In the genomic region with DNA sequence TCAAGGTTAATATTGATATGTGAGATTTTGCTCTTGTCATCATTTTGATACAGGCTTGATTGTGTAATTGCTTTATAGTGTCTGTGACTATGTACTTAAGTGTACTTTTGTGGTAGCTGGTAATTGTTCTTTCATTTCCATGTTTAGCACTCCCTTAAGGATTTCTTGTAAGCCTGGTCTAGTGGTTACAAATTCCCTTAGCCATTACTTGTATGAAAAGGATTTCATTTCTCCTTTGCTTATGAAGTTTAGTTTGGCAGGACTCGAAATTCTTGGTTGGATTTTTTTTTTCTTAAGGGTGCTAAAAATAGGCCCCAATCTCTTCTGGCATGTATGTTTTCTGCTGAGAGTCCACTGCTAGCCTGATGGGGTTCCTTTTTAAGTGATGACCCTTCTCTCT, we compare ENCODE assay signal across 26 cellular contexts.
"Had no signal": no experiment of that assay in that cellular context is flagged by ENCODE, and none has a peak within 500 bp of the region (broad histone marks: within the 10 kb centered on the region; RNA-seq: fewer than 3 reads in every experiment).

No MANE protein-coding gene starts in this region.

- H3K4me1 Mint-ChIP-seq: activated CD4-positive, alpha-beta T cell treated with anti-CD3 and anti-CD28 coated beads, Interleukin-2, amount 10 ng/mL, durations not matched to agents 7 days and 5 days; activated CD8-positive, alpha-beta memory T cell treated with anti-CD3 and anti-CD28 coated beads, Interleukin-2, amount 10 ng/mL, durations not matched to agents 7 days and 5 days; activated naive CD4-positive, alpha-beta T cell treated with anti-CD3 and anti-CD28 coated beads, Interleukin-2, amount 10 ng/mL, durations not matched to agents 7 days and 5 days; nephron; T-helper 17 cell had no signal

- H3K36me3 Mint-ChIP-seq: activated CD8-positive, alpha-beta memory T cell treated with anti-CD3 and anti-CD28 coated beads, Interleukin-2, amount 10 ng/mL, durations not matched to agents 7 days and 5 days; activated naive CD4-positive, alpha-beta T cell treated with anti-CD3 and anti-CD28 coated beads, Interleukin-2, amount 10 ng/mL, durations not matched to agents 7 days and 5 days had no signal

- H3K36me3 ChIP-seq: brain microvascular endothelial cell, colonic mucosa, esophagus squamous epithelium, neutrophil, pancreas, stomach, transverse colon had no signal

- DNase-seq: activated CD4-positive, alpha-beta T cell treated with anti-CD3 and anti-CD28 coated beads, Interleukin-2, amount 10 ng/mL, durations not matched to agents 7 days and 5 days; activated CD4-positive, CD25-positive, alpha-beta regulatory T cell treated with anti-CD3 and anti-CD28 coated beads, Interleukin-2, amount 50 U/mL, for 72 hours; activated CD8-positive, alpha-beta memory T cell treated with anti-CD3 and anti-CD28 coated beads, Interleukin-2, amount 10 ng/mL, durations not matched to agents 7 days and 5 days; activated CD8-positive, alpha-beta T cell treated with anti-CD3 and anti-CD28 coated beads for 36 hours; activated effector memory CD4-positive, alpha-beta T cell treated with anti-CD3 and anti-CD28 coated beads, Interleukin-2, amount 50 U/mL, for 16 hours; activated naive CD4-positive, alpha-beta T cell treated with anti-CD3 and anti-CD28 coated beads, Interleukin-2, amount 10 ng/mL, durations not matched to agents 7 days and 5 days; activated T-cell treated with anti-CD3 and anti-CD28 coated beads for 4 hours; amygdala; brain microvascular endothelial cell; central memory CD4-positive, alpha-beta T cell; colonic mucosa; dorsolateral prefrontal cortex; esophagus squamous epithelium; foreskin fibroblast; pancreas; psoas muscle; right cardiac atrium; stimulated activated CD4-positive, alpha-beta T cell treated with anti-CD3 and anti-CD28 coated beads, Interleukin-1b, Interleukin-23, amount 100 ng/mL, for 48 hours; stomach; T-helper 17 cell; transverse colon had no signal

- H3K9me3 ChIP-seq: colonic mucosa, esophagus squamous epithelium, neutrophil, pancreas, psoas muscle, stomach, transverse colon had no signal

- H3K27me3 Mint-ChIP-seq: activated CD4-positive, alpha-beta T cell treated with anti-CD3 and anti-CD28 coated beads, Interleukin-2, amount 10 ng/mL, durations not matched to agents 7 days and 5 days; activated CD8-positive, alpha-beta memory T cell treated with anti-CD3 and anti-CD28 coated beads, Interleukin-2, amount 10 ng/mL, durations not matched to agents 7 days and 5 days; activated CD8-positive, alpha-beta T cell treated with anti-CD3 and anti-CD28 coated beads for 36 hours; activated naive CD4-positive, alpha-beta T cell treated with anti-CD3 and anti-CD28 coated beads, Interleukin-2, amount 10 ng/mL, durations not matched to agents 7 days and 5 days; T-helper 17 cell had no signal

- H3K27ac ChIP-seq: brain microvascular endothelial cell, colonic mucosa, dorsolateral prefrontal cortex, esophagus squamous epithelium, neutrophil, pancreas, psoas muscle, skin epidermis, stomach, transverse colon had no signal

- H3K4me3 Mint-ChIP-seq: activated CD4-positive, alpha-beta T cell treated with anti-CD3 and anti-CD28 coated beads, Interleukin-2, amount 10 ng/mL, durations not matched to agents 7 days and 5 days; activated CD8-positive, alpha-beta memory T cell treated with anti-CD3 and anti-CD28 coated beads, Interleukin-2, amount 10 ng/mL, durations not matched to agents 7 days and 5 days; activated CD8-positive, alpha-beta T cell treated with anti-CD3 and anti-CD28 coated beads for 36 hours; activated naive CD4-positive, alpha-beta T cell treated with anti-CD3 and anti-CD28 coated beads, Interleukin-2, amount 10 ng/mL, durations not matched to agents 7 days and 5 days; nephron; T-helper 17 cell had no signal

- ATAC-seq: activated CD8-positive, alpha-beta memory T cell treated with anti-CD3 and anti-CD28 coated beads, Interleukin-2, amount 10 ng/mL, durations not matched to agents 7 days and 5 days; activated CD8-positive, alpha-beta T cell treated with anti-CD3 and anti-CD28 coated beads for 36 hours; left lobe of liver; pancreas; psoas muscle; right cardiac atrium; T-helper 17 cell had no signal

- H3K4me3 ChIP-seq: colonic mucosa, dorsolateral prefrontal cortex, esophagus squamous epithelium, lung, pancreas, psoas muscle, skin epidermis, stomach, transverse colon had no signal

- H3K27ac Mint-ChIP-seq: activated CD4-positive, alpha-beta T cell treated with anti-CD3 and anti-CD28 coated beads, Interleukin-2, amount 10 ng/mL, durations not matched to agents 7 days and 5 days; activated CD8-positive, alpha-beta memory T cell treated with anti-CD3 and anti-CD28 coated beads, Interleukin-2, amount 10 ng/mL, durations not matched to agents 7 days and 5 days; activated CD8-positive, alpha-beta T cell treated with anti-CD3 and anti-CD28 coated beads for 36 hours; activated naive CD4-positive, alpha-beta T cell treated with anti-CD3 and anti-CD28 coated beads, Interleukin-2, amount 10 ng/mL, durations not matched to agents 7 days and 5 days; nephron; T-helper 17 cell had no signal

- H3K9me3 Mint-ChIP-seq: activated CD8-positive, alpha-beta T cell treated with anti-CD3 and anti-CD28 coated beads for 36 hours; nephron had no signal

- H3K27me3 ChIP-seq: brain microvascular endothelial cell, colonic mucosa, dorsolateral prefrontal cortex, esophagus squamous epithelium, neutrophil, pancreas, stomach, transverse colon had no signal

- H3K4me1 ChIP-seq: colonic mucosa, esophagus squamous epithelium, pancreas, psoas muscle, stomach, transverse colon had no signal
